Comparison of ENCODE assay signal across 15 cellular contexts in the genomic region with DNA sequence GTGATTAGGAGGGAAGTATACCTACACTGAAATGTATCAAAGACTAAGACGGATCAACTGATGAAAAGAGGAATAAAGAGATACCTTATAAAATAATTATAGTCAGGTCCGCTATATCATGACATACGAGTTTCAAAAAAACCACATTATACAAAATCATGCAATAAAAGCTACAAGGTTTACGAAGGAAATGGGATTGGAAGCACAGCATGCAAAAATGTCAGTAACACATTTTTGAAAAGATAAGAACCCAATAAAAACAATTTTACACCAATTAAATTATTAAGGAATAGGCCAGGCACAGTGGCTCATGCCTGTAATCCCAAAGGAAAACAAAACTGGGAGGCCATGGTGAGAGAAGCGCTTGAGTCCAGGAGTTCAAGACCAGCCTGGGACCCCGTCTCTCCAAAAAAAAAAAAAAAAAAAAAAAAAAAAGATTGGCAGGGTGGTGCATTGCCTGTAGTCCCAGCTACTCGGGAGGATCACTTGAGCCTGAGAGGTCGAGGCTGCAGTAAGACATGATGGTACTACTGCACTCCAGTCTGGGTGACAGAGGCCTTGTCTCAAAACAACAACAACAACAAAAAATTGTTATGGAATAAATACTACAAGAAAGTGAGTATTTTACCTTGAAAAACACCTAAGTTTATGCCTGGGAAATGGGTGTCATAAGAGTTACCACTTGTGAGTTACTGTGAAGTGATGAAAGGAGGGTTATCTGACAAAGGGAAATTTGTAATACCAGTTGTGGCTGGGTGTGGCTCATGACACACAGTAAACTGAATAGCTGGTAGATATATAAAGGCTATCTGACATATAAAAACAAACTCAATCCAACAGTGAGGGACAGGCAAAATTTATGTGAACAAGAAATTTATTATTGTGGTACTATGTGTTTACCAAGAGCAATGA. TPM values are rescaled to one million over a fixed set of nuclear protein-coding genes. Genes with fewer than 3 reads are reported as not detected.
DNase-seq lines count a peak whose midpoint lies in the region; ATAC-seq and TF ChIP-seq lines count a peak whose summit lies in the region.
"Had no signal": no experiment of that assay in that cellular context is flagged by ENCODE, and none has a peak within 500 bp of the region (broad histone marks: within the 10 kb centered on the region; RNA-seq: fewer than 3 reads in every experiment).

No MANE protein-coding gene starts in this region.

- peaks cover 46% of the 10 kb centered on the region for H3K4me1 Mint-ChIP-seq in T-helper 1 cell treated with Interleukin-12 subunit alpha and Interleukin-12 subunit beta and Interleukin-4 antibody, amounts not matched to agents 30 μg/mL and 1 μg/mL, for 36 hours (ENCODE audit: low read depth)

- no peak for TF ChIP-seq CTCF in left ventricle myocardium inferior (IDR thresholded peaks at IDR 0.05; ENCODE audit: borderline replicate concordance)

- intact Hi-C loops in left ventricle myocardium inferior (cut with micrococcal nuclease) = no loop called here

- no peak overlapping the region for H3K27ac Mint-ChIP-seq in activated naive CD4-positive, alpha-beta T cell treated with anti-CD3 and anti-CD28 coated beads, Interleukin-2, amount 50 U/mL, for 72 hours
- peak overlapping the region; percentile 62 for H3K27ac Mint-ChIP-seq in T-helper 1 cell treated with Interleukin-12 subunit alpha and Interleukin-12 subunit beta and Interleukin-4 antibody, amounts not matched to agents 30 μg/mL and 1 μg/mL, for 36 hours
- H3K27ac Mint-ChIP-seq: B cell had no signal

- peak overlapping the region; percentile 54 for H3K4me3 Mint-ChIP-seq in T-helper 1 cell treated with Interleukin-12 subunit alpha and Interleukin-12 subunit beta and Interleukin-4 antibody, amounts not matched to agents 30 μg/mL and 1 μg/mL, for 36 hours
- H3K4me3 Mint-ChIP-seq: B cell, H9 had no signal

- H3K27ac ChIP-seq in left ventricle myocardium inferior (replicated peaks) = no peak overlapping the region

- DNase-seq in activated naive CD4-positive, alpha-beta T cell treated with anti-CD3 and anti-CD28 coated beads, Interleukin-2, amount 50 U/mL, for 72 hours (ENCODE audit: low spot score in 2 of 2) = no peak
- DNase-seq in activated naive CD4-positive, alpha-beta T cell treated with Interleukin-2 at 50 U/mL for 16 hours = no peak
- DNase-seq in left ventricle myocardium inferior = no peak
- DNase-seq in stimulated activated naive CD4-positive, alpha-beta T cell (lab: John Stamatoyannopoulos, UW) = no peak
- DNase-seq: H9; islet precursor cell; NCI-H1105; NCI-H510A treated with DMSO at 0.1 percent for 48 hours; retina; stimulated activated CD4-positive, alpha-beta T cell treated with anti-CD3 and anti-CD28 coated beads, Interleukin-4, amount 100 ng/mL, for 24 hours had no signal

- H3K27me3 ChIP-seq in left ventricle myocardium inferior (ENCODE audit: low read depth) = no peaks in the 10 kb centered on the region

- H3K4me3 ChIP-seq in left ventricle myocardium inferior = no peak overlapping the region

- no peaks in the 10 kb centered on the region for H3K9me3 ChIP-seq in left ventricle myocardium inferior (replicated peaks)

- H3K36me3 Mint-ChIP-seq in activated naive CD4-positive, alpha-beta T cell treated with anti-CD3 and anti-CD28 coated beads, Interleukin-2, amount 50 U/mL, for 72 hours = peaks cover 0 to 12% of the 10 kb centered on the region in 2 donors
- peaks cover 12% of the 10 kb centered on the region for H3K36me3 Mint-ChIP-seq in T-helper 1 cell treated with Interleukin-12 subunit alpha and Interleukin-12 subunit beta and Interleukin-4 antibody, amounts not matched to agents 30 μg/mL and 1 μg/mL, for 36 hours (ENCODE audit: low read depth)

- H3K4me1 ChIP-seq in left ventricle myocardium inferior = peaks cover 59% of the 10 kb centered on the region

- no peaks in the 10 kb centered on the region for H3K36me3 ChIP-seq in left ventricle myocardium inferior

- H3K27me3 Mint-ChIP-seq in T-helper 1 cell treated with Interleukin-12 subunit alpha and Interleukin-12 subunit beta and Interleukin-4 antibody, amounts not matched to agents 30 μg/mL and 1 μg/mL, for 36 hours (ENCODE audit: low read depth) = no peaks in the 10 kb centered on the region
- H3K27me3 Mint-ChIP-seq: B cell had no signal

- ATAC-seq in activated naive CD4-positive, alpha-beta T cell treated with anti-CD3 and anti-CD28 coated beads, Interleukin-2, amount 50 U/mL, for 72 hours = peak; percentile 46 to 55
- ATAC-seq in esophagus mucosa = peak; percentile 87
- ATAC-seq in HG03342 (IDR thresholded peaks at IDR 0.05; ENCODE audit: unreplicated experiment) = no peak
- ATAC-seq in GM19023 (IDR thresholded peaks at IDR 0.05; ENCODE audit: unreplicated experiment) = no peak

- no peaks in the 10 kb centered on the region for H3K9me3 Mint-ChIP-seq in activated naive CD4-positive, alpha-beta T cell treated with anti-CD3 and anti-CD28 coated beads, Interleukin-2, amount 50 U/mL, for 72 hours
- no peaks in the 10 kb centered on the region for H3K9me3 Mint-ChIP-seq in T-helper 1 cell treated with Interleukin-12 subunit alpha and Interleukin-12 subunit beta and Interleukin-4 antibody, amounts not matched to agents 30 μg/mL and 1 μg/mL, for 36 hours

RNA-seq across cellular contexts. Expression of gene RANBP9, which starts 45.2 kb away (rescaled TPM):
- 10 to 100 TPM; 52.9 to 75.5 TPM for total RNA-seq in activated naive CD4-positive, alpha-beta T cell treated with anti-CD3 and anti-CD28 coated beads, Interleukin-2, amount 50 U/mL, for 72 hours
- total RNA-seq in esophagus mucosa = 58.9 TPM
- total RNA-seq in left ventricle myocardium inferior = 33.2 TPM

RNA-seq across cellular contexts. Expression of gene NOL7, which starts 51.3 kb away (rescaled TPM):
- 10 to 100 TPM; 62.8 to 75.0 TPM for total RNA-seq in activated naive CD4-positive, alpha-beta T cell treated with anti-CD3 and anti-CD28 coated beads, Interleukin-2, amount 50 U/mL, for 72 hours
- total RNA-seq in esophagus mucosa (33.1 TPM), left ventricle myocardium inferior (46.9 TPM)

Comparison
In these comparisons a context has a peak if more than half of its experiments do, and no peak if none do; other contexts are left out.
1. ATAC-seq: peak in activated naive CD4-positive, alpha-beta T cell treated with anti-CD3 and anti-CD28 coated beads, Interleukin-2, amount 50 U/mL, for 72 hours (2 of 2) and esophagus mucosa (single experiment); none in HG03342 (single experiment) and GM19023 (single experiment).